28 cellular contexts compared by ENCODE assay signal in the genomic region with DNA sequence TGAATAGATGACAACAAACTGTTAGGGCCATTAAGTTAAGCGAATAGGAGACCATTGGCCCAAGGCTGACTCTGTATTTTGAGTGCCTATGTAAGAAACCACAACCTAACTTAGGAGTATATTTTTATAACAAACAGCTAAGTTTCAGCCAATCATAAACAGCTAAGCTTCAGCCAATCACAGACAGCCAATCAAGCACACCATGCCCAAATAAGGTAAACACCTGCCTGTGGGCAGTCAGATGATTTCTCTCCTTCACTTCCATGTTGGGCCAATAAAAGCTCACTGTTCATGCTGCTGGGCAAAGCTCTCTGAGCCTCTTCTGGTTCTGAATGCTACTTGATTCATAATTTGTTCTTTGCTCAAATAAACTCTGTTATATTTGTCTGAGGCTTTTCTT.
"Had no signal": no experiment of that assay in that cellular context is flagged by ENCODE, and none has a peak within 500 bp of the region (broad histone marks: within the 10 kb centered on the region; RNA-seq: fewer than 3 reads in every experiment).

No MANE protein-coding gene starts in this region.

- H3K9me3 ChIP-seq: adrenal gland, body of pancreas had no signal

- ATAC-seq: activated CD4-positive, alpha-beta T cell treated with anti-CD3 and anti-CD28 coated beads for 36 hours; activated CD8-positive, alpha-beta memory T cell treated with anti-CD3 and anti-CD28 coated beads, Interleukin-2, amount 10 ng/mL, durations not matched to agents 7 days and 5 days; activated CD8-positive, alpha-beta T cell treated with anti-CD3 and anti-CD28 coated beads, Interleukin-2, amount 10 ng/mL, durations not matched to agents 7 days and 5 days; activated naive CD8-positive, alpha-beta T cell treated with anti-CD3 and anti-CD28 coated beads, Interleukin-2, amount 50 U/mL, for 24 hours; body of pancreas; gastroesophageal sphincter; T-helper 17 cell had no signal

- H3K4me1 ChIP-seq: adrenal gland, body of pancreas, esophagus squamous epithelium, gastroesophageal sphincter had no signal

- H3K27ac ChIP-seq: adrenal gland, body of pancreas, epithelial cell of prostate, esophagus squamous epithelium, gastroesophageal sphincter had no signal

- H3K36me3 ChIP-seq: adrenal gland, esophagus squamous epithelium, gastroesophageal sphincter had no signal

- DNase-seq: activated CD4-positive, alpha-beta memory T cell treated with anti-CD3 and anti-CD28 coated beads for 36 hours; activated CD4-positive, alpha-beta T cell treated with anti-CD3 and anti-CD28 coated beads for 36 hours; activated CD4-positive, alpha-beta T cell treated with anti-CD3 and anti-CD28 coated beads, Interleukin-2, amount 10 ng/mL, durations not matched to agents 24 days and 14 days; activated CD4-positive, CD25-positive, alpha-beta regulatory T cell; activated CD4-positive, CD25-positive, alpha-beta regulatory T cell treated with anti-CD3 and anti-CD28 coated beads, Interleukin-2, amount 50 U/mL, for 72 hours; activated CD8-positive, alpha-beta memory T cell treated with anti-CD3 and anti-CD28 coated beads, Interleukin-2, amount 10 ng/mL, durations not matched to agents 7 days and 5 days; activated CD8-positive, alpha-beta memory T cell treated with anti-CD3 and anti-CD28 coated beads, Interleukin-2, amount 50 U/mL, for 4 hours; activated CD8-positive, alpha-beta T cell treated with anti-CD3 and anti-CD28 coated beads, Interleukin-2, amount 10 ng/mL, durations not matched to agents 7 days and 5 days; activated effector memory CD4-positive, alpha-beta T cell treated with anti-CD3 and anti-CD28 coated beads, Interleukin-2, amount 50 U/mL, for 16 hours; activated naive CD4-positive, alpha-beta T cell treated with anti-CD3 and anti-CD28 coated beads for 36 hours; activated naive CD8-positive, alpha-beta T cell treated with anti-CD3 and anti-CD28 coated beads for 36 hours; activated naive CD8-positive, alpha-beta T cell treated with anti-CD3 and anti-CD28 coated beads, Interleukin-2, amount 50 U/mL, for 24 hours; activated T-cell treated with anti-CD3 and anti-CD28 coated beads, Interleukin-2, amount 50 U/mL, for 1 hour; activated T-cell treated with anti-CD3 and anti-CD28 coated beads, Interleukin-2, amount 50 U/mL, for 48 hours; adrenal gland; amygdala; aorta; body of pancreas; caudate nucleus; effector CD8-positive, alpha-beta T cell; esophagus squamous epithelium; foreskin melanocyte; T-helper 17 cell had no signal

- FAIRE-seq: colon, endometrium, endothelial cell of umbilical vein had no signal

- H3K4me3 ChIP-seq: adrenal gland, body of pancreas, esophagus squamous epithelium, gastroesophageal sphincter had no signal

- H3K27me3 ChIP-seq: adrenal gland, body of pancreas, esophagus squamous epithelium, gastroesophageal sphincter had no signal
